Comparison of ENCODE assay signal across 9 cellular contexts in the genomic region with DNA sequence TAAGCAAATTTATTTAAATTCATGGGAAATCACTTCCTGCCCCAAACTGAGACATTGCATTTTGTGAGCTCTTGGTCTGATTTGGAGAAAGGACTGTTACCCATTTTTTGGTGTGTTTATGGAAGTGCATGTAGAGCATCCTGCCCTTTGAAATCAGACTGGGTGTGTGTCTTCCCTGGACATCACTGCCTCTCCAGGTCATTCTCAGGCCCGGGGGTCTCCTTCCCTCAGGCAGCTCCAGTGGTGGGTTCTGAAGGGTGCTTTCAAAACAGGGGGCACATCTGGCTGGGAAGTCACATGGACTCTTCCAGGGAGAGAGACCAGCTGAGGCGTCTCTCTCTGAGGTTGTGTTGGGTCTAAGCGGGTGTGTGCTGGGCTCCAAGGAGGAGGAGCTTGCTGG. TPM values are rescaled to one million over a fixed set of nuclear protein-coding genes. Genes with fewer than 3 reads are reported as not detected.
"Had no signal": no experiment of that assay in that cellular context is flagged by ENCODE, and none has a peak within 500 bp of the region (broad histone marks: within the 10 kb centered on the region; RNA-seq: fewer than 3 reads in every experiment).

No MANE protein-coding gene starts in this region.

RNA-seq across cellular contexts. Expression of gene PPIAL4D, which starts 7.8 kb away (rescaled TPM):
- total RNA-seq: HepG2, HT1080, IMR-90, NCI-H460, PC-9, Peyer's patch, Right ventricle myocardium inferior, RPMI7951, SJCRH30 had no signal
- polyA plus RNA-seq: HepG2, IMR-90 had no signal
